In the genomic region with DNA sequence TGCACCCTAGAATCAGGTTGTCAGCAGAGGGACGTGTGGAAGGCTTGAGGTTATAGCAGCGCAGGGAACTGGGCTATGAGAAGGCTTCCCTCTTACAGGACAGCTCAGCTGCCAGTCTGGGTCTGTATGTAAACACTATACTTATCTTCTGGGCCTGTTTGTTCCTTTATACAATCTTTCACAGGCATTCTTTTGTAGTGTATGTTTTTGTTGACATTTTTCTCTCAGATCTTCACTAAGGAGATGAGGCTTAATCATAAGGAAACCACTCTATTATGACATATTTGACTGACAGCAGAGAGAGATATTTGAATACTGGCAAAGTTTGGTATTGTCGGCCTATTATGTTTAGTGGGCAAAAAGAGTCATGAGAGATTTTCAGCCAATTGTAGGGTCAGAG, we compare ENCODE assay signal across 9 cellular contexts. TPM values are rescaled to one million over a fixed set of nuclear protein-coding genes. Genes with fewer than 3 reads are reported as not detected.
DNase-seq lines count a peak whose midpoint lies in the region; ATAC-seq and TF ChIP-seq lines count a peak whose summit lies in the region.
"Had no signal": no experiment of that assay in that cellular context is flagged by ENCODE, and none has a peak within 500 bp of the region (broad histone marks: within the 10 kb centered on the region; RNA-seq: fewer than 3 reads in every experiment).

No MANE protein-coding gene starts in this region.

- intact Hi-C loops in left lung (cut with DNase I) = no loop called here

- peak overlapping the region; percentile 99 for H3K4me3 Mint-ChIP-seq in activated T-cell treated with anti-CD3 and anti-CD28 coated beads, Interleukin-2, amount 50 U/mL, for 4 hours

- H3K27me3 Mint-ChIP-seq in activated T-cell treated with anti-CD3 and anti-CD28 coated beads, Interleukin-2, amount 50 U/mL, for 4 hours (ENCODE audit: low read depth) = peaks cover 14% of the 10 kb centered on the region

- no peaks in the 10 kb centered on the region for H3K36me3 ChIP-seq in adipocyte (ENCODE audit: control insufficient read depth, insufficient read depth, low read length, severe bottlenecking)
- no peaks in the 10 kb centered on the region for H3K36me3 ChIP-seq in left lung
- no peaks in the 10 kb centered on the region for H3K36me3 ChIP-seq in tibial nerve

- peak overlapping the region; percentile 95 for H3K9ac ChIP-seq in adipocyte (ENCODE audit: low read length)

- H3K4me1 ChIP-seq in adipocyte (ENCODE audit: control insufficient read depth, insufficient read depth, low read length) (peaks cover 44% of the 10 kb centered on the region), left lung (peaks cover 27 to 47% of the 10 kb centered on the region in 2 donors), tibial nerve (peaks cover 0 to 67% (median 33%) of the 10 kb centered on the region in 4 donors)

- TF ChIP-seq CTCF in left lung (IDR thresholded peaks at IDR 0.05) (no peak), tibial nerve (IDR thresholded peaks at IDR 0.05) (no peak)

- ATAC-seq in activated T-cell treated with anti-CD3 and anti-CD28 coated beads, Interleukin-2, amount 50 U/mL, for 4 hours = no peak
- ATAC-seq in left lung (no peak), GM18517 (IDR thresholded peaks at IDR 0.05; ENCODE audit: unreplicated experiment) (no peak), GM19324 (IDR thresholded peaks at IDR 0.05; ENCODE audit: low FRiP score, unreplicated experiment) (no peak)

- H3K27me3 ChIP-seq in adipocyte (replicated peaks; ENCODE audit: control insufficient read depth, insufficient read depth, low read length) (no peaks in the 10 kb centered on the region), left lung (peaks cover 0 to 12% of the 10 kb centered on the region in 2 donors), tibial nerve (no peaks in the 10 kb centered on the region)

- no peaks in the 10 kb centered on the region for H3K9me3 Mint-ChIP-seq in activated T-cell treated with anti-CD3 and anti-CD28 coated beads, Interleukin-2, amount 50 U/mL, for 4 hours

- no peak for DNase-seq in activated T-cell treated with anti-CD3 and anti-CD28 coated beads, Interleukin-2, amount 50 U/mL, for 4 hours
- DNase-seq in activated T-cell treated with anti-CD3 and anti-CD28 coated beads for 4 hours (no peak), adipocyte (ENCODE audit: low read depth) (peak; percentile 45), left lung (no peak), tibial nerve (ENCODE audit: low spot score in 2 of 2) (no peak)
- no peak for DNase-seq in activated CD8-positive, alpha-beta memory T cell treated with anti-CD3 and anti-CD28 coated beads, Interleukin-2, amount 50 U/mL, for 48 hours

- WGBS in tibial nerve, 2 donors = 10 to 18% methylated on average over 3 of the region's 3 CpGs

- H3K4me1 Mint-ChIP-seq in activated T-cell treated with anti-CD3 and anti-CD28 coated beads, Interleukin-2, amount 50 U/mL, for 4 hours (ENCODE audit: low read depth) = peaks cover 48% of the 10 kb centered on the region

- H3K4me3 ChIP-seq in adipocyte (ENCODE audit: low read length) (peak overlapping the region; percentile 99), left lung (peak overlapping the region; percentile 95), tibial nerve (peak overlapping the region; percentile 61 to 84 (median 73))

- H3K36me3 Mint-ChIP-seq in activated T-cell treated with anti-CD3 and anti-CD28 coated beads, Interleukin-2, amount 50 U/mL, for 4 hours (ENCODE audit: insufficient read depth) = peaks cover 4% of the 10 kb centered on the region

- no peak for TF ChIP-seq EP300 in tibial nerve (IDR thresholded peaks at IDR 0.05)

- TF ChIP-seq POLR2A in tibial nerve (IDR thresholded peaks at IDR 0.05) = no peak

- no peaks in the 10 kb centered on the region for H3K9me3 ChIP-seq in adipocyte (ENCODE audit: control insufficient read depth, low read length)
- no peaks in the 10 kb centered on the region for H3K9me3 ChIP-seq in left lung
- H3K9me3 ChIP-seq in tibial nerve = no peaks in the 10 kb centered on the region

- H3K27ac ChIP-seq in left lung (peak overlapping the region in 1 of 2 donors; percentile 95), tibial nerve (peak overlapping the region; percentile 25 to 90 (median 87))

RNA-seq across cellular contexts. Expression of a gene that starts 0.9 kb away (rescaled TPM):
- total RNA-seq in activated T-cell treated with anti-CD3 and anti-CD28 coated beads, Interleukin-2, amount 50 U/mL, for 4 hours = 10 to 100 TPM; 42.9 to 46.5 (median 43.3) TPM
- total RNA-seq in left lung (10 to 100 TPM; 48.7 to 53.4 TPM), tibial nerve (10 to 100 TPM; 31.0 to 38.0 (median 36.1) TPM)

RNA-seq across cellular contexts. Expression of a gene that starts 4.9 kb away (rescaled TPM):
- total RNA-seq in activated T-cell treated with anti-CD3 and anti-CD28 coated beads, Interleukin-2, amount 50 U/mL, for 4 hours = under 1 TPM in 2 of 3 donors, not detected in 1; 0.25 to 0.46 TPM
- total RNA-seq in left lung (under 1 TPM in 1 of 2 donors, not detected in 1; 0.29 TPM), tibial nerve (not detected)
- total RNA-seq: SK-MEL-5 had no signal

RNA-seq across cellular contexts. Expression of a gene that starts 20.2 kb away (rescaled TPM):
- not detected for total RNA-seq in activated T-cell treated with anti-CD3 and anti-CD28 coated beads, Interleukin-2, amount 50 U/mL, for 4 hours
- total RNA-seq in left lung = under 1 TPM; 0.58 to 0.65 TPM
- not detected for total RNA-seq in tibial nerve
